8 cellular contexts compared by ENCODE assay signal in the genomic region with DNA sequence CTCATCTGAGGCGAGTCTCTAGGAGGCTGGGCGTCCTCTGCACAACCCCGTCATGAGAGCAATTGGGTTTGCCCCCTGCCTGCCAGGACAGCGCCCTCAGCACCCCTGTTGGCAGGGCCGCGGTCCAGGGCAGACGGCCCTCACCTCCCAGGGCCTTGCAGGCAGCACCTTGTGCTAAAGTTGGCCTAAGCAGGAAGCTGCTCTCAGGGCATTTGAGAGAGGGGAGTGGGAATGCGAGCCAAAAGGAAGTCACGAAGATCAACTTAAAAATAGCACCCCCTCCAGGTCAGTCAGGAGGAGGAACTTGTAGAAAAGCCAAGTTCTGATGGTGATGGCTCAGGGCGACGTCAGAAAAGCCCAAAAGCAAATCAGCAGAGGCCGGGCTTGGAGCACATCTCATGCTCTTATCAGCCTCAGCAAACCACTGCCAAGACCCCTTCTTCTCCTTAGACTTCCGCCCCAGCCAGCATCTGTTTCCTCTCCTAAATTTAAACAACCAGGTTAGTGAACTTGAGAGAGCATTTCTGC. TPM values are rescaled to one million over a fixed set of nuclear protein-coding genes. Genes with fewer than 3 reads are reported as not detected.
DNase-seq lines count a peak whose midpoint lies in the region; ATAC-seq and TF ChIP-seq lines count a peak whose summit lies in the region.

No MANE protein-coding gene starts in this region.

- POLR2A ChIA-PET in CD4-positive, alpha-beta memory T cell (lab: Charles Lee; ENCODE audit: partially characterized antibody): interaction anchor here (0.8 to 3.5 kb wide), 14 partner anchors 8 to 313 kb away, joined by 3 to 32 read pairs (median 4); a partner anchor contains a TSS
- POLR2A ChIA-PET in PC-3 (lab: Charles Lee; ENCODE audit: unreplicated experiment): no interaction called here

- no peaks in the 10 kb centered on the region for H3K36me3 Mint-ChIP-seq in CD4-positive, alpha-beta memory T cell
- no peaks in the 10 kb centered on the region for H3K36me3 Mint-ChIP-seq in H9 (ENCODE audit: insufficient read depth in 1 of 3, low read depth in 3 of 3)

- no peak overlapping the region for H3K4ac ChIP-seq in H9 (ENCODE audit: low read depth, low read length)

- ATAC-seq in PC-3 (no peak), thoracic aorta (ENCODE audit: insufficient number of reproducible peaks, low FRiP score, low read depth) (peak; percentile 41)

- no peak overlapping the region for H3K27ac ChIP-seq in CD4-positive, alpha-beta memory T cell (ENCODE audit: low read depth, low read length)
- no peak overlapping the region for H3K27ac ChIP-seq in H9 (ENCODE audit: insufficient read length, low read depth, low read length)
- no peak overlapping the region for H3K27ac ChIP-seq in PC-3 (ENCODE audit: low read length)
- H3K27ac ChIP-seq in cingulate gyrus (ENCODE audit: low read depth, low read length): peak overlapping the region; percentile 65
- peak overlapping the region; percentile 77 to 83 for H3K27ac ChIP-seq in liver (ENCODE audit: low read depth in 1 of 2, low read length in 2 of 2)
- peak overlapping the region; percentile 67 to 73 for H3K27ac ChIP-seq in thoracic aorta

- H2BK12ac ChIP-seq in H9 (ENCODE audit: insufficient read length, low read depth, low read length): no peak overlapping the region

- no peak overlapping the region for H2AK5ac ChIP-seq in H9 (ENCODE audit: insufficient read length, low read length)

- no peak overlapping the region for H3K18ac ChIP-seq in H9 (ENCODE audit: insufficient read length, low read depth, low read length)

- H3K56ac ChIP-seq in H9 (ENCODE audit: insufficient read length, low read depth, low read length): no peak overlapping the region

- no peaks in the 10 kb centered on the region for H3K27me3 Mint-ChIP-seq in CD4-positive, alpha-beta memory T cell
- H3K27me3 Mint-ChIP-seq in H9 (ENCODE audit: low read depth): peaks cover 3% of the 10 kb centered on the region

- H3K14ac ChIP-seq in H9 (ENCODE audit: insufficient read depth, low read length): peak overlapping the region; percentile 58; the same call in 1 of the 2 replicates

- peak in 4 of 5 donors; percentile 28 to 42 (median 38) for DNase-seq in CD4-positive, alpha-beta memory T cell
- DNase-seq in H9 (peak; percentile 75), PC-3 (no peak), thoracic aorta (ENCODE audit: low spot score) (no peak), HT-29 (ENCODE audit: low spot score) (no peak), NCI-H748 (lab: John Stamatoyannopoulos, UW; ENCODE audit: unreplicated experiment) (no peak)

- H2BK20ac ChIP-seq in H9 (ENCODE audit: low read depth, low read length, poor library complexity, severe bottlenecking): no peak overlapping the region

- H3K27me3 ChIP-seq in CD4-positive, alpha-beta memory T cell (ENCODE audit: insufficient read depth, low read length): no peaks in the 10 kb centered on the region
- H3K27me3 ChIP-seq in H9 (ENCODE audit: insufficient read depth, low read length) (no peaks in the 10 kb centered on the region), PC-3 (ENCODE audit: low read length) (no peaks in the 10 kb centered on the region), liver (ENCODE audit: control insufficient read depth in 4 of 4, insufficient read depth in 4 of 4, low read length in 3 of 4) (no peaks in the 10 kb centered on the region), thoracic aorta (replicated peaks; ENCODE audit: insufficient read depth) (no peaks in the 10 kb centered on the region)

- H2BK120ac ChIP-seq in H9 (ENCODE audit: low read depth, low read length, poor library complexity, severe bottlenecking): no peak overlapping the region

- H2BK5ac ChIP-seq in H9 (ENCODE audit: insufficient read length, low read length): no peak overlapping the region

- no peaks in the 10 kb centered on the region for H3K9me2 ChIP-seq in PC-3 (replicated peaks; ENCODE audit: low read length)

- no peak overlapping the region for H3K4me2 ChIP-seq in H9 (ENCODE audit: insufficient read depth, insufficient read length, low read length)
- no peak overlapping the region for H3K4me2 ChIP-seq in PC-3 (ENCODE audit: low read length)

- H4K20me1 ChIP-seq in H9 (ENCODE audit: control insufficient read depth, insufficient read depth, insufficient read length) (no peaks in the 10 kb centered on the region), PC-3 (ENCODE audit: low read length) (no peaks in the 10 kb centered on the region)

- no peaks in the 10 kb centered on the region for H3K9me3 Mint-ChIP-seq in CD4-positive, alpha-beta memory T cell
- no peaks in the 10 kb centered on the region for H3K9me3 Mint-ChIP-seq in H9

- intact Hi-C loops in CD4-positive, alpha-beta memory T cell (cut with micrococcal nuclease): no loop called here
- intact Hi-C loops in PC-3 (cut with micrococcal nuclease): no loop called here

- H3K23me2 ChIP-seq in H9 (ENCODE audit: insufficient read length, low read depth, low read length, poor library complexity, severe bottlenecking): no peaks in the 10 kb centered on the region

- H2AFZ ChIP-seq in H9 (ENCODE audit: low read length): no peak overlapping the region
- H2AFZ ChIP-seq in PC-3 (ENCODE audit: low read length): no peak overlapping the region

- H3K36me3 ChIP-seq in CD4-positive, alpha-beta memory T cell (ENCODE audit: insufficient read depth, low read length): no peaks in the 10 kb centered on the region
- H3K36me3 ChIP-seq in PC-3 (ENCODE audit: low read depth, low read length): no peaks in the 10 kb centered on the region
- H3K36me3 ChIP-seq in liver (ENCODE audit: control insufficient read depth in 4 of 4, insufficient read depth in 3 of 4, low read depth in 1 of 4, low read length in 3 of 4): no peaks in the 10 kb centered on the region
- H3K36me3 ChIP-seq in thoracic aorta: no peaks in the 10 kb centered on the region

- H4K8ac ChIP-seq in H9 (replicated peaks; ENCODE audit: insufficient read length, low read depth, low read length): no peak overlapping the region

- no peak overlapping the region for H2BK15ac ChIP-seq in H9 (ENCODE audit: low read depth, low read length)

- H3K9ac ChIP-seq in H9 (ENCODE audit: extremely low read depth, insufficient read length, low read length): no peak overlapping the region
- H3K9ac ChIP-seq in PC-3 (ENCODE audit: low read length): no peak overlapping the region
- no peak overlapping the region for H3K9ac ChIP-seq in liver (ENCODE audit: low read depth in 1 of 2, low read length in 2 of 2)

- peak overlapping the region; percentile 49 to 84 (median 75) for H3K4me3 Mint-ChIP-seq in CD4-positive, alpha-beta memory T cell
- H3K4me3 Mint-ChIP-seq in H9: no peak overlapping the region

- H4K5ac ChIP-seq in H9 (ENCODE audit: insufficient read length, low read depth, low read length): no peak overlapping the region

- WGBS in H9 (ENCODE audit: extremely low coverage, insufficient read length, low lambda C conversion rate): no CpG with 5 or more reads among the region's 13 CpGs
- WGBS in liver: 64% methylated on average over 13 of the region's 13 CpGs

- no peaks in the 10 kb centered on the region for H3K9me3 ChIP-seq in CD4-positive, alpha-beta memory T cell (ENCODE audit: control insufficient read depth in 1 of 2, low read length in 2 of 2)
- H3K9me3 ChIP-seq in H9 (ENCODE audit: control insufficient read depth, low read depth, low read length) (no peaks in the 10 kb centered on the region), PC-3 (ENCODE audit: low read length) (no peaks in the 10 kb centered on the region), liver (ENCODE audit: control insufficient read depth in 4 of 4, low read length in 3 of 4) (no peaks in the 10 kb centered on the region), thoracic aorta (no peaks in the 10 kb centered on the region)

- H4K91ac ChIP-seq in H9 (ENCODE audit: insufficient read length, low read depth, low read length): no peak overlapping the region

- no peaks in the 10 kb centered on the region for H3F3A ChIP-seq in PC-3 (ENCODE audit: low read length, unreplicated experiment)

- H3K79me2 ChIP-seq in H9 (ENCODE audit: insufficient read depth, low read length) (no peaks in the 10 kb centered on the region), PC-3 (ENCODE audit: low read length) (no peaks in the 10 kb centered on the region)

- peak; percentile 4 to 18 for TF ChIP-seq RAD21 in liver (IDR thresholded peaks at IDR 0.05)

- no peak overlapping the region for H3K4me3 ChIP-seq in CD4-positive, alpha-beta memory T cell (ENCODE audit: low read length in 2 of 2)
- no peak overlapping the region for H3K4me3 ChIP-seq in PC-3 (ENCODE audit: low read length)
- H3K4me3 ChIP-seq in liver (ENCODE audit: low read depth in 1 of 3, low read length in 3 of 3): peak overlapping the region in 1 of 3 donors; percentile 9
- peak overlapping the region; percentile 66 for H3K4me3 ChIP-seq in thoracic aorta

- no peak overlapping the region for H3T11ph ChIP-seq in H9 (ENCODE audit: low read length)

- TF ChIP-seq CTCF in H9 (conservative IDR thresholded peaks at IDR 0.05) (peak; percentile 64), PC-3 (conservative IDR thresholded peaks at IDR 0.05; ENCODE audit: low read depth, low read length) (peak; percentile 33; the same call in 1 of the 2 replicates), liver (IDR thresholded peaks at IDR 0.05; ENCODE audit: low read depth, low read length, missing input control) (no peak), thoracic aorta (IDR thresholded peaks at IDR 0.05) (peak; percentile 23)

- CTCF ChIA-PET in CD4-positive, alpha-beta memory T cell (lab: Charles Lee; ENCODE audit: partially characterized antibody): interaction anchor here (0.8 to 4.5 kb wide), 13 partner anchors 8 to 199 kb away, joined by 3 to 60 read pairs (median 5); a partner anchor contains a TSS
- CTCF ChIA-PET in PC-3 (lab: Charles Lee): no interaction called here

- peaks cover 28 to 47% (median 36%) of the 10 kb centered on the region in 4 donors for H3K4me1 Mint-ChIP-seq in CD4-positive, alpha-beta memory T cell
- H3K4me1 Mint-ChIP-seq in H9: 0 out of 4 replicates have a peak, but pooled peaks cover 0 to 6% of the 10 kb centered on the region in 2 experiments

- H3K79me1 ChIP-seq in H9 (ENCODE audit: insufficient read depth, low read depth, low read length, poor library complexity, severe bottlenecking): no peaks in the 10 kb centered on the region

- peaks cover 66% of the 10 kb centered on the region for H3K4me1 ChIP-seq in CD4-positive, alpha-beta memory T cell (ENCODE audit: insufficient read depth, low read length)
- no peaks in the 10 kb centered on the region for H3K4me1 ChIP-seq in H9 (ENCODE audit: insufficient read depth, low read length)
- H3K4me1 ChIP-seq in PC-3 (ENCODE audit: insufficient read depth, low read length): no peaks in the 10 kb centered on the region
- peaks cover 0 to 10% (median 4%) of the 10 kb centered on the region in 4 donors for H3K4me1 ChIP-seq in liver (ENCODE audit: control insufficient read depth in 4 of 4, insufficient read depth in 4 of 4, low read length in 3 of 4)
- peaks cover 6 to 30% of the 10 kb centered on the region in 2 donors for H3K4me1 ChIP-seq in thoracic aorta (ENCODE audit: control insufficient read depth in 1 of 2, low read depth in 2 of 2)

- peak overlapping the region; percentile 46 to 87 (median 75) for H3K27ac Mint-ChIP-seq in CD4-positive, alpha-beta memory T cell
- no peak overlapping the region for H3K27ac Mint-ChIP-seq in H9

- H3K23ac ChIP-seq in H9 (ENCODE audit: insufficient read length, low read depth, low read length): no peak overlapping the region

- BruUV-seq in PC-3 (replicated peaks; lab: Mats Ljungman, UMichigan): no TSS peak

RNA-seq across cellular contexts. Expression of a gene that starts 12.6 kb away (rescaled TPM):
- total RNA-seq in CD4-positive, alpha-beta memory T cell: under 1 TPM; 0.41 to 0.42 TPM
- polyA plus RNA-seq in CD4-positive, alpha-beta memory T cell: under 1 TPM in 1 of 2 donors, not detected in 1; 0.46 TPM
- total RNA-seq in H9 (2021) (not detected in 2 replicates), PC-3 (2014; rRNA removed) (not detected in 2 replicates), liver (1 to 10 TPM; 2.3 to 4.0 TPM), thoracic aorta (10 to 100 TPM in 1 of 2 donors, 1 to 10 TPM in 1; 6.2 to 29.5 TPM)
- 1 to 10 TPM in 1 of 2 donors, under 1 TPM in 1; 0.97 to 5.6 TPM for polyA plus RNA-seq in liver
- not detected in 2 replicates for total RNA-seq in HT-29 (2014; rRNA removed; shearing (Covaris generic))

RNA-seq across cellular contexts. Expression of a gene that starts 12.6 kb away (rescaled TPM):
- not detected for total RNA-seq in CD4-positive, alpha-beta memory T cell
- not detected for polyA plus RNA-seq in CD4-positive, alpha-beta memory T cell
- not detected in 2 replicates for total RNA-seq in H9 (2021)
- not detected in 2 replicates for total RNA-seq in PC-3 (2014; rRNA removed)
- 1 to 10 TPM; 2.6 to 5.7 TPM for total RNA-seq in liver
- polyA plus RNA-seq in liver: 1 to 10 TPM; 3.4 to 5.9 TPM
- 10 to 100 TPM in 1 of 2 donors, 1 to 10 TPM in 1; 4.7 to 20.0 TPM for total RNA-seq in thoracic aorta
- total RNA-seq in HT-29 (2014; rRNA removed; shearing (Covaris generic)): not detected in 2 replicates

RNA-seq across cellular contexts. Expression of a gene that starts 42.3 kb away (rescaled TPM):
- 10 to 100 TPM; 74.9 to 75.9 TPM for total RNA-seq in CD4-positive, alpha-beta memory T cell
- polyA plus RNA-seq in CD4-positive, alpha-beta memory T cell: 100 to 1,000 TPM; 139 to 274 TPM
- total RNA-seq in H9 (2021) (0.35 TPM in 1 of 2 replicates, not detected in the other), PC-3 (2014; rRNA removed) (1.4 TPM in 1 of 2 replicates, not detected in the other), liver (1 to 10 TPM; 4.0 to 6.4 TPM), thoracic aorta (10 to 100 TPM; 27.5 to 31.4 TPM)
- polyA plus RNA-seq in liver: 10 to 100 TPM; 14.4 to 16.3 TPM
- total RNA-seq in HT-29 (2014; rRNA removed; shearing (Covaris generic)): not detected in 2 replicates

Comparison
In these comparisons a context has a peak if more than half of its experiments do, and no peak if none do; other contexts are left out.
1. DNase-seq: peak in CD4-positive, alpha-beta memory T cell (4 of 5) and H9 (single experiment); none in PC-3 (single experiment), thoracic aorta (single experiment), HT-29 (single experiment) and NCI-H748 (single experiment).
2. H3K27ac ChIP-seq: peak in cingulate gyrus (single experiment), liver (2 of 2) and thoracic aorta (2 of 2); none in CD4-positive, alpha-beta memory T cell (single experiment), H9 (single experiment) and PC-3 (single experiment).
3. H3K27ac Mint-ChIP-seq: peak in CD4-positive, alpha-beta memory T cell (7 of 7); none in H9 (0 of 3).
4. H3K4me3 Mint-ChIP-seq: peak in CD4-positive, alpha-beta memory T cell (8 of 8); none in H9 (0 of 2).